Comparison of ENCODE assay signal across 13 cellular contexts in the genomic region with DNA sequence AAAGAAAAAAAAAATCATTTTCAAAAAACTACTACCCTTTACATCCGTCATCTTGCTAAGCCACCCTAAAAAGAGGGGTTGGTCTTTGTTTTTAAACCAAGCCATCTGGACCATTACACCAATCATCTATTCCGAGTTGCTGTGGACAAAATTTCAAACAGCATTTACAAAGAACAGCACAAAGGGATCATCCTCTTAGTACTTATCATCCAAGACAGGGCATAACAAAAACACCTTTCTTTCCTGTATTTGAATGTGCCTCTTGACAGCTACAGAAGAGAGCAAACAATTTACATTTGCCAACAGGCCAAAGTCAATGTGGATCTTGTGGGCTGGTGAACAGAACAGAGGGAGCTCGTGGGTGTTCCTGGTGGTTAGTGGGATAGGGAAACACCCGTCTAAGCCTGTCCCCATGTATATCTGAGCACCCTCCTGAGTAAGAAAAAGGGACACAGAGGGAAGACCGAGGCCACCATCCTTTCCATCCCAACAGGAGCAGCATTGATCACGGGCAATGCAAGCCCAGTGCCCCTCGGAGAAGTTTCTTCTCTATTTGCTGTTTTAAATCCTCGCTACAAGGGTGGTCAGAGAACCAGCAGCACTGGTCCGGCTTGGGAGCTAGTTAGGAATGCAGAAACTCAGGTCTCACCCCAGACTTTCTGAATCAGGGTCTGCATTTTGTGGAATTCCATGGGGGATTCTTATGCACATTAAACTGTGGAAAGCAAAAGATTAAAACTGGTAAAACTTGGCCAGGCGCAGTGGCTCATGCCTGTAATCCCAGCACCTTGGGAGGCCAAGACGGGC. TPM values are rescaled to one million over a fixed set of nuclear protein-coding genes. Genes with fewer than 3 reads are reported as not detected.
DNase-seq lines count a peak whose midpoint lies in the region; ATAC-seq and TF ChIP-seq lines count a peak whose summit lies in the region.
"Had no signal": no experiment of that assay in that cellular context is flagged by ENCODE, and none has a peak within 500 bp of the region (broad histone marks: within the 10 kb centered on the region; RNA-seq: fewer than 3 reads in every experiment).

No MANE protein-coding gene starts in this region.

- peaks cover 10% of the 10 kb centered on the region for H3K4me1 ChIP-seq in testis

- peaks cover 20% of the 10 kb centered on the region for H3K4me1 Mint-ChIP-seq in T-helper 1 cell treated with Interleukin-12 subunit alpha and Interleukin-12 subunit beta and Interleukin-4 antibody, amounts not matched to agents 30 μg/mL and 1 μg/mL, for 36 hours (ENCODE audit: low read depth)
- peaks cover 33 to 42% of the 10 kb centered on the region in 2 donors for H3K4me1 Mint-ChIP-seq in effector memory CD8-positive, alpha-beta T cell (ENCODE audit: low read depth in 2 of 2)

- H3K4me3 Mint-ChIP-seq in T-helper 1 cell treated with Interleukin-12 subunit alpha and Interleukin-12 subunit beta and Interleukin-4 antibody, amounts not matched to agents 30 μg/mL and 1 μg/mL, for 36 hours: peak overlapping the region; percentile 19
- peak overlapping the region; percentile 14 to 50 for H3K4me3 Mint-ChIP-seq in effector memory CD8-positive, alpha-beta T cell

- H3K36me3 Mint-ChIP-seq in T-helper 1 cell treated with Interleukin-12 subunit alpha and Interleukin-12 subunit beta and Interleukin-4 antibody, amounts not matched to agents 30 μg/mL and 1 μg/mL, for 36 hours (ENCODE audit: low read depth): peaks cover 14% of the 10 kb centered on the region
- peaks cover 11% of the 10 kb centered on the region for H3K36me3 Mint-ChIP-seq in effector memory CD8-positive, alpha-beta T cell (ENCODE audit: insufficient read depth)

- no peak for DNase-seq in T-helper 1 cell
- peak; percentile 30 for DNase-seq in NCI-H69 (lab: John Stamatoyannopoulos, UW)
- no peak for DNase-seq in effector memory CD8-positive, alpha-beta T cell
- DNase-seq in pons (ENCODE audit: low spot score): peak; percentile 83
- no peak for DNase-seq in ureter (ENCODE audit: low spot score)
- DNase-seq in testis: no peak
- no peak for DNase-seq in NCI-H1930 (lab: John Stamatoyannopoulos, UW)
- DNase-seq: activated CD8-positive, alpha-beta memory T cell treated with anti-CD3 and anti-CD28 coated beads, Interleukin-2, amount 10 ng/mL, durations not matched to agents 7 days and 5 days; DND-41; NCI-H187; upper lobe of right lung had no signal

- ATAC-seq in effector memory CD8-positive, alpha-beta T cell (replicated peaks): no peak
- ATAC-seq: activated CD8-positive, alpha-beta memory T cell treated with anti-CD3 and anti-CD28 coated beads, Interleukin-2, amount 10 ng/mL, durations not matched to agents 7 days and 5 days; PC-3; upper lobe of right lung had no signal

- TF ChIP-seq POLR2A in testis (IDR thresholded peaks at IDR 0.05): no peak

- no peak overlapping the region for H3K27ac ChIP-seq in testis
- H3K27ac ChIP-seq: upper lobe of right lung had no signal

- no peak overlapping the region for H3K4me3 ChIP-seq in testis

- WGBS in testis, 2 donors: 85 to 89% methylated on average over 9 to 11 of the region's 11 CpGs

- no peaks in the 10 kb centered on the region for H3K9me3 Mint-ChIP-seq in T-helper 1 cell treated with Interleukin-12 subunit alpha and Interleukin-12 subunit beta and Interleukin-4 antibody, amounts not matched to agents 30 μg/mL and 1 μg/mL, for 36 hours
- no peaks in the 10 kb centered on the region for H3K9me3 Mint-ChIP-seq in effector memory CD8-positive, alpha-beta T cell

- no peak overlapping the region for H3K27ac Mint-ChIP-seq in T-helper 1 cell treated with Interleukin-12 subunit alpha and Interleukin-12 subunit beta and Interleukin-4 antibody, amounts not matched to agents 30 μg/mL and 1 μg/mL, for 36 hours
- peak overlapping the region in 1 of 2 donors; percentile 29 for H3K27ac Mint-ChIP-seq in effector memory CD8-positive, alpha-beta T cell
- H3K27ac Mint-ChIP-seq: activated CD8-positive, alpha-beta memory T cell treated with anti-CD3 and anti-CD28 coated beads, Interleukin-2, amount 10 ng/mL, durations not matched to agents 7 days and 5 days had no signal

- no peaks in the 10 kb centered on the region for H3K27me3 ChIP-seq in testis
- H3K27me3 ChIP-seq: upper lobe of right lung had no signal

- no peak for TF ChIP-seq CTCF in testis (IDR thresholded peaks at IDR 0.05)

- H3K36me3 ChIP-seq in testis (ENCODE audit: low read depth, missing control alignments): no peaks in the 10 kb centered on the region

- no peaks in the 10 kb centered on the region for H3K9me3 ChIP-seq in testis
- H3K9me3 ChIP-seq: upper lobe of right lung had no signal

- intact Hi-C loops in testis (cut with DNase I; ENCODE audit: low total_unique reads): no loop called here

- H3K27me3 Mint-ChIP-seq in T-helper 1 cell treated with Interleukin-12 subunit alpha and Interleukin-12 subunit beta and Interleukin-4 antibody, amounts not matched to agents 30 μg/mL and 1 μg/mL, for 36 hours (ENCODE audit: low read depth): peaks cover 5% of the 10 kb centered on the region
- H3K27me3 Mint-ChIP-seq in effector memory CD8-positive, alpha-beta T cell: peaks cover 5% of the 10 kb centered on the region in 2 donors

RNA-seq across cellular contexts. Expression of a gene that starts 1.9 kb away (rescaled TPM):
- total RNA-seq in ureter: 60.3 TPM
- total RNA-seq in testis: 10 to 100 TPM; 18.0 to 18.6 TPM
- polyA plus RNA-seq in testis (ENCODE audit: insufficient read depth, low read depth, low replicate concordance): 11.4 TPM

Comparison
In these comparisons a context has a peak if more than half of its experiments do, and no peak if none do; other contexts are left out.
1. DNase-seq: peak in NCI-H69 (single experiment) and pons (single experiment); none in T-helper 1 cell (0 of 5), effector memory CD8-positive, alpha-beta T cell (0 of 3), ureter (single experiment), testis (single experiment) and NCI-H1930 (0 of 2).